Comparison of ENCODE assay signal across 1 cellular context in genomic region chr13:79508224-79508961, GRCh38.
TF ChIP-seq lines count a peak whose summit lies in the region.

No MANE protein-coding gene starts in this region.

TF ChIP-seq in K562, 482 proteins besides CTCF, POLR2A, EP300 and RAD21 (continued from another document):
- TF ChIP-seq ZNF592 (IDR thresholded peaks at IDR 0.05), result peak; percentile 69
- no peak for TF ChIP-seq ZC3H8 (IDR thresholded peaks at IDR 0.05)
- TF ChIP-seq SPI1 (IDR thresholded peaks at IDR 0.05; ENCODE audit: borderline replicate concordance, low read depth, low read length), result no peak
- 0 out of 2 replicates have a peak, but pooled peaks have one; percentile 46 for TF ChIP-seq DDX20 (tag; IDR thresholded peaks at IDR 0.05; ENCODE audit: low read depth)
- TF ChIP-seq KLF6 (CRISPR knock-in tag; IDR thresholded peaks at IDR 0.05; ENCODE audit: borderline replicate concordance), result peak; percentile 64; the same call in 1 of the 2 replicates
- TF ChIP-seq MIER1 (IDR thresholded peaks at IDR 0.05; ENCODE audit: low read depth), result no peak
- TF ChIP-seq ARID4B (CRISPR knock-in tag; IDR thresholded peaks at IDR 0.05), result no peak
- no peak for TF ChIP-seq FOXM1 (IDR thresholded peaks at IDR 0.05; ENCODE audit: low read depth)
- TF ChIP-seq FOXM1 (CRISPR knock-in tag; IDR thresholded peaks at IDR 0.05; ENCODE audit: low read depth), result no peak
